In genomic region chr7:152759655-152760383, GRCh38 we compare ENCODE assay signal across 1 cellular context.
TF ChIP-seq lines count a peak whose summit lies in the region.

TSS of gene ACTR3B (plus strand) at chr7:152759752. CDS start at chr7:152759883, 131 bp downstream.

TF ChIP-seq in K562, 482 proteins besides CTCF, POLR2A, EP300 and RAD21 (continued from another document and continues in another):
- TF ChIP-seq CHD7 (IDR thresholded peaks at IDR 0.05; ENCODE audit: low read depth, low read length) (no peak), ZNF12 (CRISPR knock-in tag; IDR thresholded peaks at IDR 0.05) (0 out of 2 replicates have a peak, but pooled peaks have one; percentile 43), PRPF4 (IDR thresholded peaks at IDR 0.05; ENCODE audit: insufficient read depth, low read depth, low read length, poor library complexity, severe bottlenecking) (no peak), SUPT5H (IDR thresholded peaks at IDR 0.05) (peak; percentile 18), KLF1 (tag; IDR thresholded peaks at IDR 0.05) (peak; percentile 70; the same call in 1 of the 2 replicates), DDX20 (tag; IDR thresholded peaks at IDR 0.05; ENCODE audit: low read depth) (no peak), ZNF174 (CRISPR knock-in tag; IDR thresholded peaks at IDR 0.05) (no peak), NR3C1 (CRISPR knock-in tag; IDR thresholded peaks at IDR 0.05) (0 out of 2 replicates have a peak, but pooled peaks have one; percentile 54), ZBTB11 (CRISPR knock-in tag; IDR thresholded peaks at IDR 0.05) (no peak), EWSR1 (IDR thresholded peaks at IDR 0.05; ENCODE audit: borderline replicate concordance, low read depth, partially characterized antibody) (no peak), EHMT2 (IDR thresholded peaks at IDR 0.05) (no peak), FOSL1 (tag; conservative IDR thresholded peaks at IDR 0.05) (no peak), TCF3 (CRISPR knock-in tag; IDR thresholded peaks at IDR 0.05) (no peak; the same call in 1 of the 2 replicates), ZBTB43 (CRISPR knock-in tag; IDR thresholded peaks at IDR 0.05) (0 out of 2 replicates have a peak, but pooled peaks have one; percentile 48), E2F5 (CRISPR knock-in tag; IDR thresholded peaks at IDR 0.05) (peak; percentile 59; the same call in 1 of the 2 replicates), U2AF1 (optimal IDR thresholded peaks at IDR 0.05; ENCODE audit: low read depth, low read length) (no peak), LARP7 (IDR thresholded peaks at IDR 0.05) (no peak), MNT (conservative IDR thresholded peaks at IDR 0.05) (peak; percentile 90 to 93), ZNF124 (CRISPR knock-in tag; IDR thresholded peaks at IDR 0.05) (no peak), ZNF76 (CRISPR knock-in tag; IDR thresholded peaks at IDR 0.05; ENCODE audit: borderline replicate concordance) (peak; percentile 73; the same call in 1 of the 2 replicates), JUND (IDR thresholded peaks at IDR 0.05; ENCODE audit: borderline replicate concordance, low read depth, low read length) (peak; percentile 40; the same call in 1 of the 2 replicates), JUND (tag; IDR thresholded peaks at IDR 0.05; ENCODE audit: borderline replicate concordance, low read depth, low read length) (peak; percentile 3; the same call in 1 of the 3 replicates), FOXO4 (CRISPR knock-in tag; IDR thresholded peaks at IDR 0.05) (no peak; the same call in 1 of the 2 replicates), DEAF1 (CRISPR knock-in tag; IDR thresholded peaks at IDR 0.05) (no peak), ZNF324 (CRISPR knock-in tag; IDR thresholded peaks at IDR 0.05) (no peak), TFAP4 (CRISPR knock-in tag; IDR thresholded peaks at IDR 0.05; ENCODE audit: borderline replicate concordance) (peak; percentile 17; the same call in 1 of the 2 replicates)
